ENCODE assay signal across 22 cellular contexts in the genomic region with DNA sequence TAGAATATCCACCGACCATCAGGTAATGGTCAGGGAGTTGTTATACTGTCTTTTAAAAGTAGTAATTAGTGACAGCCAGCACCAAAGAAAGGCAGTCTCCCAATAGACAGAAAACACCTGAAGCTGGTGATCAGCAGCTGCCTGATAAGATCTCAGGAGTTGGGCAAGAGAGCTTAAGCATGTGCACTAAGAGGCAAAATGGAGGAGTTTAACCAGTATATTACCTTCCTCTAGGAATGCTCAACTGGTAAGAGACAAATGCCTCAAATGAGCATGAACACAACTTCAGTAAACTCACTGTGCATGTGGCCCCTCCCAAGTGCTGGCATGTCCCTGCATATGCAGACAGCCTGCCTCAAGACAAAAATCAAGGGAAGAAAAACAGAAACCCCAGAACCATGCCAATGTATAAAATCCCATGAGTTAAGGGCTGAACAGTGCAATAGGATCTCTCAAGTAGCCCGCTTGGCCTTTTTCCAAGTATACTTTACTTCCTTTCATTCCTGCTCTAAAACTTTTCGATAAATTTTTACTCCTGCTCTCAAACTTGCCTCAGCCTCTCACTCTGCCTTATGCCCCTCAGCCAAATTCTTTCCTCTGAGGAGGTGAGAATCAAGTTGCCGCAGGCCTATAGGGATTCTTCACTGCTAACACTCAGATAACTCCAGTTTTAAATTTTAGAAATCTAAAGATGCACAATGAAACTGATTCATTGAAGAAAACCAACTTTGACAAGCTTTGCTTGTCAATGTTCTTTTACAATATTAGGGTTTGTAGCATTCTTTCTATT.
DNase-seq lines count a peak whose midpoint lies in the region; ATAC-seq and TF ChIP-seq lines count a peak whose summit lies in the region.
"Had no signal": no experiment of that assay in that cellular context is flagged by ENCODE, and none has a peak within 500 bp of the region (broad histone marks: within the 10 kb centered on the region; RNA-seq: fewer than 3 reads in every experiment).

No MANE protein-coding gene starts in this region.

- no peaks in the 10 kb centered on the region for H3K27me3 ChIP-seq in mammary epithelial cell (ENCODE audit: insufficient read depth, low read length)
- H3K27me3 ChIP-seq in PC-9 (ENCODE audit: insufficient read depth, low read depth) = no peaks in the 10 kb centered on the region
- no peaks in the 10 kb centered on the region for H3K27me3 ChIP-seq in trophoblast cell (ENCODE audit: insufficient read depth, low read length)
- no peaks in the 10 kb centered on the region for H3K27me3 ChIP-seq in prostate gland (replicated peaks; ENCODE audit: insufficient read depth)
- H3K27me3 ChIP-seq: BE2C; BLaER1 treated with 17β-estradiol and CSF1 and Interleukin-3, amounts not matched to agents 10 nM and 100 nM had no signal

- H3K36me3 Mint-ChIP-seq in MCF 10A (ENCODE audit: insufficient read depth, unreplicated experiment) = no peaks in the 10 kb centered on the region
- H3K36me3 Mint-ChIP-seq: CD14-positive monocyte; CD8-positive, alpha-beta memory T cell had no signal

- no peak overlapping the region for H3K4me3 Mint-ChIP-seq in MCF 10A (ENCODE audit: unreplicated experiment)
- H3K4me3 Mint-ChIP-seq: CD14-positive monocyte; CD4-positive, alpha-beta T cell; CD8-positive, alpha-beta memory T cell had no signal

- H4K12ac ChIP-seq in trophoblast cell (ENCODE audit: low read depth, low read length) = no peak overlapping the region

- CTCF ChIA-PET in mammary epithelial cell (lab: Charles Lee; ENCODE audit: low non-redundant PET) = no interaction called here
- CTCF ChIA-PET in MCF 10A (lab: Yijun Ruan, JAX) = no interaction called here
- CTCF ChIA-PET in PC-9 (lab: Charles Lee) = no interaction called here

- H3K14ac ChIP-seq in trophoblast cell (ENCODE audit: low read length) = no peak overlapping the region

- 95% methylated on average over 3 of the region's 4 CpGs for WGBS in mammary epithelial cell (ENCODE audit: low coverage, missing lambda C conversion rate)
- no CpG with 5 or more reads among the region's 4 CpGs for WGBS in trophoblast cell (ENCODE audit: extremely low coverage, insufficient coverage, insufficient read length)
- WGBS in prostate gland = 83% methylated on average over 4 of the region's 4 CpGs

- H3K9me3 ChIP-seq in mammary epithelial cell (replicated peaks; ENCODE audit: insufficient read depth, low read length) (no peaks in the 10 kb centered on the region), PC-9 (ENCODE audit: insufficient read depth, low read depth) (0 out of 2 replicates have a peak, but pooled peaks cover 5% of the 10 kb centered on the region), trophoblast cell (ENCODE audit: insufficient read depth, low read depth, low read length) (peaks cover 2% of the 10 kb centered on the region), prostate gland (no peaks in the 10 kb centered on the region)
- H3K9me3 ChIP-seq: BE2C had no signal

- H3K36me3 ChIP-seq in mammary epithelial cell (ENCODE audit: insufficient read depth, low read length) = no peaks in the 10 kb centered on the region
- no peaks in the 10 kb centered on the region for H3K36me3 ChIP-seq in PC-9 (ENCODE audit: low read depth)
- H3K36me3 ChIP-seq in trophoblast cell (ENCODE audit: control insufficient read depth in 1 of 2, insufficient read depth in 2 of 2, low read length in 2 of 2) = no peaks in the 10 kb centered on the region
- no peaks in the 10 kb centered on the region for H3K36me3 ChIP-seq in prostate gland
- H3K36me3 ChIP-seq: BE2C; BLaER1 treated with 17β-estradiol and CSF1 and Interleukin-3, amounts not matched to agents 10 nM and 100 nM had no signal

- no peaks in the 10 kb centered on the region for H3K79me1 ChIP-seq in trophoblast cell (ENCODE audit: low read length)

- H3K18ac ChIP-seq in trophoblast cell (ENCODE audit: low read length) = no peak overlapping the region

- no peak overlapping the region for H3K4me3 ChIP-seq in mammary epithelial cell (replicated peaks in 1 of 3; ENCODE audit: insufficient read depth in 1 of 3, low read depth in 2 of 3, low read length in 3 of 3)
- H3K4me3 ChIP-seq in PC-9 = no peak overlapping the region
- H3K4me3 ChIP-seq in trophoblast cell (ENCODE audit: low read depth, low read length) = no peak overlapping the region
- no peak overlapping the region for H3K4me3 ChIP-seq in prostate gland
- H3K4me3 ChIP-seq: A549; BLaER1 treated with 17β-estradiol and CSF1 and Interleukin-3, amounts not matched to agents 10 nM and 100 nM; GM23248 had no signal

- dilution Hi-C loops in mammary epithelial cell (cut with HindIII; ENCODE audit: low sequenced_read_pairs) = no loop called here

- POLR2A ChIA-PET in MCF 10A (lab: Yijun Ruan, JAX) = no interaction called here
- POLR2A ChIA-PET in PC-9 (lab: Charles Lee; ENCODE audit: unreplicated experiment) = no interaction called here

- no peak overlapping the region for H2AK5ac ChIP-seq in trophoblast cell (ENCODE audit: low read length)

- no peak for TF ChIP-seq CTCF in mammary epithelial cell (conservative IDR thresholded peaks at IDR 0.05 in 1 of 2, IDR thresholded peaks at IDR 0.05 in 1 of 2; ENCODE audit: extremely low read depth in 1 of 2, insufficient read depth in 1 of 2, low read depth in 1 of 2, low read length in 2 of 2)
- no peak for TF ChIP-seq CTCF in MCF 10A (IDR thresholded peaks at IDR 0.05; ENCODE audit: unreplicated experiment)
- TF ChIP-seq CTCF in PC-9 (conservative IDR thresholded peaks at IDR 0.05) = no peak
- TF ChIP-seq CTCF in prostate gland (IDR thresholded peaks at IDR 0.05) = no peak

- no peak overlapping the region for H3K9ac ChIP-seq in mammary epithelial cell (ENCODE audit: insufficient read depth, low read length)
- no peak overlapping the region for H3K9ac ChIP-seq in trophoblast cell (ENCODE audit: low read length)
- H3K9ac ChIP-seq: BLaER1 treated with 17β-estradiol and CSF1 and Interleukin-3, amounts not matched to agents 10 nM and 100 nM; GM23248 had no signal

- BruUV-seq in mammary epithelial cell (replicated peaks; lab: Mats Ljungman, UMichigan) (no TSS peak), MCF 10A (replicated peaks; lab: Mats Ljungman, UMichigan) (no TSS peak), PC-9 (replicated peaks; lab: Mats Ljungman, UMichigan) (no TSS peak)

- in situ Hi-C loops in mammary epithelial cell (cut with MboI; ENCODE audit: low sequenced_read_pairs in 2 of 2) = no loop called here

- intact Hi-C loops in mammary epithelial cell (cut with micrococcal nuclease) = no loop called here
- intact Hi-C loops in MCF 10A (cut with micrococcal nuclease) = no loop called here
- intact Hi-C loops in PC-9 (cut with micrococcal nuclease; ENCODE audit: unreplicated experiment) = no loop called here
- intact Hi-C loops in prostate gland (cut with DNase I) = no loop called here

- H3K9me2 ChIP-seq in PC-9 (ENCODE audit: insufficient read depth) = no peaks in the 10 kb centered on the region

- no peaks in the 10 kb centered on the region for H3K4me1 Mint-ChIP-seq in MCF 10A (ENCODE audit: insufficient read depth, unreplicated experiment)
- H3K4me1 Mint-ChIP-seq: CD14-positive monocyte; CD8-positive, alpha-beta memory T cell had no signal

- H2BK5ac ChIP-seq in trophoblast cell (ENCODE audit: low read depth, low read length, poor library complexity) = no peak overlapping the region

- DNase-seq in mammary epithelial cell = peak; percentile 12
- no peak for DNase-seq in MCF 10A (ENCODE audit: unreplicated experiment)
- DNase-seq in PC-9 = no peak
- peak; percentile 92 to 94 for DNase-seq in trophoblast cell
- no peak for DNase-seq in prostate gland (ENCODE audit: low spot score)
- DNase-seq: 8988T; ACHN; AML-193; BE2C; CD4-positive, alpha-beta T cell; CD8-positive, alpha-beta memory T cell; DMS 273 treated with DMSO at 0.1 percent for 48 hours; DMS79; EL; GF-D8; GM23248; H7 had no signal

- no peaks in the 10 kb centered on the region for H3K79me2 ChIP-seq in mammary epithelial cell (ENCODE audit: insufficient read depth, low read length)
- no peaks in the 10 kb centered on the region for H3K79me2 ChIP-seq in PC-9 (ENCODE audit: low read depth)
- H3K79me2 ChIP-seq in trophoblast cell (ENCODE audit: control insufficient read depth, insufficient read depth, low read length, poor library complexity) = no peaks in the 10 kb centered on the region

- no peak for TF ChIP-seq POLR2A in prostate gland (IDR thresholded peaks at IDR 0.05)

- H2AFZ ChIP-seq in mammary epithelial cell (ENCODE audit: low read depth, low read length) (peak overlapping the region; percentile 39), PC-9 (0 out of 2 replicates have a peak overlapping the region, but pooled peaks have one; percentile 44), trophoblast cell (ENCODE audit: insufficient read depth, low read length, poor library complexity) (no peak overlapping the region)
- H2AFZ ChIP-seq: GM23248 had no signal

- no peak for ATAC-seq in GM18873 (IDR thresholded peaks at IDR 0.05; ENCODE audit: low FRiP score, unreplicated experiment)
- ATAC-seq: A549, HCT116 had no signal

- H3K27me3 Mint-ChIP-seq in MCF 10A (ENCODE audit: insufficient read depth, unreplicated experiment) = no peaks in the 10 kb centered on the region
- H3K27me3 Mint-ChIP-seq: CD4-positive, alpha-beta T cell; CD8-positive, alpha-beta memory T cell had no signal

- no peak overlapping the region for H3K27ac Mint-ChIP-seq in MCF 10A (ENCODE audit: low read depth, unreplicated experiment)
- H3K27ac Mint-ChIP-seq: CD14-positive monocyte; CD4-positive, alpha-beta T cell; CD8-positive, alpha-beta memory T cell had no signal

- no peaks in the 10 kb centered on the region for H3F3A ChIP-seq in PC-9 (ENCODE audit: insufficient read depth, low read depth)

- H3K27ac ChIP-seq in mammary epithelial cell (ENCODE audit: insufficient read depth, low read depth, low read length) = no peak overlapping the region
- H3K27ac ChIP-seq in PC-9 = no peak overlapping the region
- peak overlapping the region; percentile 57 for H3K27ac ChIP-seq in trophoblast cell (ENCODE audit: low read depth, low read length)
- H3K27ac ChIP-seq in prostate gland = no peak overlapping the region
- H3K27ac ChIP-seq: A549; BLaER1 treated with 17β-estradiol and CSF1 and Interleukin-3, amounts not matched to agents 10 nM and 100 nM; GM23248 had no signal

- H3K4ac ChIP-seq in trophoblast cell (ENCODE audit: low read depth, low read length) = no peak overlapping the region

- no peak overlapping the region for H3K23ac ChIP-seq in trophoblast cell (ENCODE audit: low read length)

- peaks cover 3% of the 10 kb centered on the region for H3K4me1 ChIP-seq in mammary epithelial cell (ENCODE audit: insufficient read depth, low read length)
- no peaks in the 10 kb centered on the region for H3K4me1 ChIP-seq in PC-9 (replicated peaks; ENCODE audit: insufficient read depth)
- H3K4me1 ChIP-seq in trophoblast cell (ENCODE audit: control insufficient read depth in 1 of 2, insufficient read depth in 2 of 2, low read length in 2 of 2) = no peaks in the 10 kb centered on the region
- no peaks in the 10 kb centered on the region for H3K4me1 ChIP-seq in prostate gland (replicated peaks)
- H3K4me1 ChIP-seq: A549; BE2C; BLaER1 treated with 17β-estradiol and CSF1 and Interleukin-3, amounts not matched to agents 10 nM and 100 nM had no signal

- no peaks in the 10 kb centered on the region for H3K9me3 Mint-ChIP-seq in MCF 10A (ENCODE audit: unreplicated experiment)

- H2BK12ac ChIP-seq in trophoblast cell (ENCODE audit: low read length) = no peak overlapping the region

- no peak overlapping the region for H4K91ac ChIP-seq in trophoblast cell (ENCODE audit: low read depth, low read length)

- no peaks in the 10 kb centered on the region for H4K20me1 ChIP-seq in mammary epithelial cell (ENCODE audit: insufficient read depth, low read length)
- no peaks in the 10 kb centered on the region for H4K20me1 ChIP-seq in PC-9 (ENCODE audit: insufficient read depth)
- H4K20me1 ChIP-seq: BLaER1 treated with 17β-estradiol and CSF1 and Interleukin-3, amounts not matched to agents 10 nM and 100 nM had no signal

- no peak overlapping the region for H4K8ac ChIP-seq in trophoblast cell (ENCODE audit: low read depth, low read length)

- H2BK120ac ChIP-seq in trophoblast cell (ENCODE audit: insufficient read depth, low read length, poor library complexity) = no peak overlapping the region

- H3K4me2 ChIP-seq in mammary epithelial cell (ENCODE audit: insufficient read depth, low read depth, low read length) = no peak overlapping the region
- H3K4me2 ChIP-seq in PC-9 = no peak overlapping the region
- H3K4me2 ChIP-seq in trophoblast cell (ENCODE audit: low read length) = no peak overlapping the region
- H3K4me2 ChIP-seq: A549; BLaER1 treated with 17β-estradiol and CSF1 and Interleukin-3, amounts not matched to agents 10 nM and 100 nM had no signal

Comparison
In these comparisons a context has a peak if more than half of its experiments do, and no peak if none do; other contexts are left out.
1. DNase-seq: peak in mammary epithelial cell (single experiment) and trophoblast cell (2 of 2); none in MCF 10A (single experiment), PC-9 (0 of 2) and prostate gland (single experiment).